ENCODE assay signal across 9 cellular contexts in the genomic region with DNA sequence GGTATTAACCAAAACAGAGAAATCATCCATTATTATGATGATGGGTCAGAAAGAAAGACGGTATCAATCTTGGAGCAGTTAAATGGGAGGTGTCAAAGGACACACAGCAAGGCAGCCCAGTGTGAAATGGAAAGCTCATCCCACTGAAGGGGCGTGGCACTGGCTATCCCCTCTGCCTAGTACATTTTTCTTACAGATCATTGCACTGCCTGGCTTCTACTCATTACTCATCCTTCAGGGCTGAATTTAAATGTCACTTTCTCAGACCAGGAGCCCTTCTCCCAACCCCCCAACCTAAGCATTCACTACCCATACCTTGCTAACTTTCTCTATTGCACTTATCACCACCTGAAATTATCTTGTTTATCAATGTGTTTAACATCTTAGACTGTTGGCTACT. TPM values are rescaled to one million over a fixed set of nuclear protein-coding genes. Genes with fewer than 3 reads are reported as not detected.
DNase-seq lines count a peak whose midpoint lies in the region; TF ChIP-seq lines count a peak whose summit lies in the region.
"Had no signal": no experiment of that assay in that cellular context is flagged by ENCODE, and none has a peak within 500 bp of the region (broad histone marks: within the 10 kb centered on the region; RNA-seq: fewer than 3 reads in every experiment).

No MANE protein-coding gene starts in this region.

- no peaks in the 10 kb centered on the region for H3K79me2 ChIP-seq in neural progenitor cell (ENCODE audit: low read depth)

- H3K4me1 Mint-ChIP-seq in neural progenitor cell = no peaks in the 10 kb centered on the region

- H3K36me3 ChIP-seq in neural progenitor cell = no peaks in the 10 kb centered on the region

- H3K9me3 ChIP-seq in neural progenitor cell (ENCODE audit: low read depth) = no peaks in the 10 kb centered on the region

- H3K27me3 Mint-ChIP-seq in neural progenitor cell (ENCODE audit: insufficient read depth, low read depth) = peaks cover 3% of the 10 kb centered on the region

- H3K9me3 Mint-ChIP-seq in neural progenitor cell = no peaks in the 10 kb centered on the region

- H4K20me1 ChIP-seq in neural progenitor cell (ENCODE audit: low read depth) = no peaks in the 10 kb centered on the region

- H3K4me3 ChIP-seq in GM08714 (ENCODE audit: low read length) (peak overlapping the region; percentile 41; the same call in 1 of the 2 replicates), choroid plexus epithelial cell (ENCODE audit: low read depth, low read length) (no peak overlapping the region), neural progenitor cell (no peak overlapping the region)

- no peak overlapping the region for H3K27ac Mint-ChIP-seq in neural progenitor cell

- no peak overlapping the region for H3K4me2 ChIP-seq in neural progenitor cell

- no peak overlapping the region for H3K9ac ChIP-seq in neural progenitor cell

- DNase-seq in HT1080 (ENCODE audit: low read depth) = peak; percentile 28
- DNase-seq in choroid plexus epithelial cell (ENCODE audit: low read depth) = peak; percentile 77
- peak; percentile 67 for DNase-seq in renal cortical epithelial cell (ENCODE audit: low read depth)
- no peak for DNase-seq in mucosa of gallbladder (ENCODE audit: low spot score)
- no peak for DNase-seq in GOT3 (lab: John Stamatoyannopoulos, UW)
- no peak for DNase-seq in neural progenitor cell (ENCODE audit: low spot score)
- no peak for DNase-seq in activated effector memory CD4-positive, alpha-beta T cell treated with Interleukin-2 at 50 U/mL for 16 hours
- DNase-seq: T-helper 9 cell had no signal

- H3K4me3 Mint-ChIP-seq in neural progenitor cell = no peak overlapping the region

- H3K4me1 ChIP-seq in neural progenitor cell = peaks cover 11% of the 10 kb centered on the region

- H3K36me3 Mint-ChIP-seq in neural progenitor cell = no peaks in the 10 kb centered on the region

- H3K27ac ChIP-seq in neural progenitor cell = no peak overlapping the region

- TF ChIP-seq CTCF in choroid plexus epithelial cell (conservative IDR thresholded peaks at IDR 0.05; ENCODE audit: low read depth, low read length) = no peak
- TF ChIP-seq CTCF in neural progenitor cell (IDR thresholded peaks at IDR 0.05) = no peak

- H2AFZ ChIP-seq in neural progenitor cell (replicated peaks) = no peak overlapping the region

- H3K27me3 ChIP-seq in neural progenitor cell = no peaks in the 10 kb centered on the region

- H3F3A ChIP-seq in neural progenitor cell (ENCODE audit: low read depth) = no peaks in the 10 kb centered on the region

RNA-seq across cellular contexts. Expression of gene JAK1, which starts 10.1 kb away (rescaled TPM):
- 50.0 and 55.3 TPM in 2 replicates for total RNA-seq in HT1080 (2014; rRNA removed; shearing (Covaris generic))
- polyA plus RNA-seq in HT1080 (2015; cell fraction: cytosol; rRNA removed) = 37.9 and 49.2 TPM in 2 replicates
- 68.8 and 98.1 TPM in 2 replicates for polyA plus RNA-seq in HT1080 (2015; cell fraction: nucleus; rRNA removed)
- total RNA-seq in renal cortical epithelial cell = 305 and 415 TPM in 2 replicates
- 134 TPM for total RNA-seq in mucosa of gallbladder
- 5.0 and 6.5 TPM in 2 replicates for total RNA-seq in neural progenitor cell (ENCODE audit: low replicate concordance)

Comparison
In these comparisons a context has a peak if more than half of its experiments do, and no peak if none do; other contexts are left out.
1. DNase-seq: peak in HT1080 (single experiment), choroid plexus epithelial cell (single experiment) and renal cortical epithelial cell (single experiment); none in mucosa of gallbladder (single experiment), GOT3 (single experiment), neural progenitor cell (single experiment) and activated effector memory CD4-positive, alpha-beta T cell treated with Interleukin-2 at 50 U/mL for 16 hours (single experiment).